8 cellular contexts compared by ENCODE assay signal in the genomic region with DNA sequence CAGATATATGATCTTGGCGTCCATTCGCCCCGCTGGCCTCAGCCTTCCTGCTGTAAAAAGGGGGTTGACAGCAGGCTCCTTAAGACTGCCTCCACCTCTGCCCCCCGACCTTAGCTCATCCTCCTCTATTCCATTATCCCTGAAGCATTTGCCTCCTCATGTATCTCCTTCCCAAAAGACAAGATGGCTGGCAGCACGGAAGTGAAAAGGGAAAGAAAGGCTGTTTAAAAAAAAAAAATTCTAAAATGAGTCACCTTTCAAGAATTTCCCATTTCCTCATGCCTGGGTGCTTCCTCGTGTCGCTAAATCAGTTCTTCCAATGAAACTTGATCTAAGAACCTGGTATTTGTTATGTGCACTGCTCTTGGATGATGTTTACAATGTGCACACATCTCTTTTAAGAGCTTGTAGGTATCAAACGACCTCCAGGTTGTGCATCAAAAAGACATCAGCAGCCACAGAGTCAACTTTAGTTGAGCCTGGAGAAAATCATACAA. TPM values are rescaled to one million over a fixed set of nuclear protein-coding genes. Genes with fewer than 3 reads are reported as not detected.
DNase-seq lines count a peak whose midpoint lies in the region; ATAC-seq and TF ChIP-seq lines count a peak whose summit lies in the region.

No MANE protein-coding gene starts in this region.

- 55 to 73% (median 60%) methylated on average over 8 of the region's 8 CpGs for WGBS in stomach, 5 donors

- H3K79me2 ChIP-seq in Loucy (ENCODE audit: insufficient read depth, low read length): no peaks in the 10 kb centered on the region

- H3K27ac ChIP-seq in ascending aorta (peak overlapping the region; percentile 97), stomach (peak overlapping the region; percentile 36 to 96 (median 92))

- H3K4me1 ChIP-seq in Loucy (ENCODE audit: insufficient read depth, low read length, poor library complexity, severe bottlenecking) (peaks cover 10% of the 10 kb centered on the region), ascending aorta (peaks cover 0 to 9% of the 10 kb centered on the region in 2 donors), stomach (peaks cover 16 to 30% (median 26%) of the 10 kb centered on the region in 4 donors)

- TF ChIP-seq EP300 in stomach (IDR thresholded peaks at IDR 0.05): no peak

- ATAC-seq in HG02852 (IDR thresholded peaks at IDR 0.05; ENCODE audit: unreplicated experiment) (no peak), GM21737 (IDR thresholded peaks at IDR 0.05; ENCODE audit: unreplicated experiment) (no peak)

- no peaks in the 10 kb centered on the region for H4K20me1 ChIP-seq in Loucy (ENCODE audit: insufficient read depth, low read length, poor library complexity, severe bottlenecking)

- H3K27me3 ChIP-seq in Loucy (ENCODE audit: insufficient read depth, low read length, poor library complexity, severe bottlenecking) (peaks cover 4% of the 10 kb centered on the region), ascending aorta (no peaks in the 10 kb centered on the region), stomach (peaks cover 0 to 5% (median 0%) of the 10 kb centered on the region in 3 donors)

- H3K4me3 ChIP-seq in Loucy (ENCODE audit: low read length, poor library complexity, severe bottlenecking) (peak overlapping the region; percentile 81), ascending aorta (peak overlapping the region; percentile 94 to 97), stomach (peak overlapping the region; percentile 66 to 98 (median 80))

- no peak overlapping the region for H2AFZ ChIP-seq in Loucy (ENCODE audit: low read length)

- no peak overlapping the region for H3K9ac ChIP-seq in Loucy (ENCODE audit: low read depth, low read length, poor library complexity, severe bottlenecking)

- peak; percentile 10 to 47 for DNase-seq in NCI-H2081 (lab: John Stamatoyannopoulos, UW)
- DNase-seq in NCI-H2081 treated with DMSO at 0.1 percent for 48 hours (lab: John Stamatoyannopoulos, UW): no peak
- DNase-seq in ascending aorta (ENCODE audit: low spot score in 2 of 2): no peak
- DNase-seq in iris pigment epithelial cell (ENCODE audit: low read depth): peak; percentile 90
- DNase-seq in stomach: no peak

- H3K36me3 ChIP-seq in Loucy (ENCODE audit: insufficient read depth, low read length): no peaks in the 10 kb centered on the region
- H3K36me3 ChIP-seq in ascending aorta: no peaks in the 10 kb centered on the region
- H3K36me3 ChIP-seq in stomach: no peaks in the 10 kb centered on the region

- no peak for TF ChIP-seq POLR2A in stomach (IDR thresholded peaks at IDR 0.05)

- TF ChIP-seq CTCF in Loucy (conservative IDR thresholded peaks at IDR 0.05; ENCODE audit: low read length): no peak
- TF ChIP-seq CTCF in ascending aorta (IDR thresholded peaks at IDR 0.05): no peak
- no peak for TF ChIP-seq CTCF in stomach (IDR thresholded peaks at IDR 0.05)

- no peaks in the 10 kb centered on the region for H3K9me2 ChIP-seq in Loucy (replicated peaks; ENCODE audit: low read depth, low read length)

- intact Hi-C loops in ascending aorta (cut with DNase I) (loop anchor here (1.0 to 10.0 kb wide), 3 partner anchors 38 to 297 kb away; a partner anchor contains a TSS), stomach (cut with DNase I; ENCODE audit: low total_unique reads) (no loop called here)

- H3K9me3 ChIP-seq in Loucy (ENCODE audit: insufficient read depth, low read depth, low read length): no peaks in the 10 kb centered on the region
- no peaks in the 10 kb centered on the region for H3K9me3 ChIP-seq in ascending aorta
- H3K9me3 ChIP-seq in stomach: peaks cover 0 to 7% (median under 1%) of the 10 kb centered on the region in 4 donors

- peak overlapping the region; percentile 65 for H3K4me2 ChIP-seq in Loucy (ENCODE audit: low read depth, low read length, poor library complexity, severe bottlenecking)

- no peaks in the 10 kb centered on the region for H3F3A ChIP-seq in Loucy (ENCODE audit: low read depth)

RNA-seq across cellular contexts. Expression of a gene that starts 1.7 kb away (rescaled TPM):
- 31.0 TPM for total RNA-seq in ascending aorta
- total RNA-seq in stomach: 10 to 100 TPM in 4 of 5 donors, under 1 TPM in 1; 0.87 to 57.2 (median 37.1) TPM
- 10 to 100 TPM; 11.7 to 16.8 (median 14.5) TPM for polyA plus RNA-seq in stomach

RNA-seq across cellular contexts. Expression of a gene that starts 38.6 kb away (rescaled TPM):
- total RNA-seq in ascending aorta: 7.3 TPM
- total RNA-seq in stomach: 10 to 100 TPM in 3 of 5 donors, 1 to 10 TPM in 1, under 1 TPM in 1; 0.29 to 45.2 (median 11.1) TPM
- 1 to 10 TPM; 1.4 to 3.2 (median 2.6) TPM for polyA plus RNA-seq in stomach

RNA-seq across cellular contexts. Expression of a gene that starts 40.3 kb away (rescaled TPM):
- 4.8 TPM for total RNA-seq in ascending aorta
- total RNA-seq in stomach: 10 to 100 TPM in 2 of 5 donors, 1 to 10 TPM in 3; 4.9 to 18.5 (median 8.5) TPM
- polyA plus RNA-seq in stomach: 1 to 10 TPM; 2.2 to 3.0 (median 2.9) TPM

Comparison
In these comparisons a context has a peak if more than half of its experiments do, and no peak if none do; other contexts are left out.
1. DNase-seq: peak in NCI-H2081 (2 of 2) and iris pigment epithelial cell (single experiment); none in NCI-H2081 treated with DMSO at 0.1 percent for 48 hours (single experiment), ascending aorta (0 of 2) and stomach (single experiment).
2. Peak in every context shown above with its lines, with median percentiles within 50 percentile points of each other: H3K4me3 ChIP-seq.